ENCODE assay signal across 24 cellular contexts in the genomic region with DNA sequence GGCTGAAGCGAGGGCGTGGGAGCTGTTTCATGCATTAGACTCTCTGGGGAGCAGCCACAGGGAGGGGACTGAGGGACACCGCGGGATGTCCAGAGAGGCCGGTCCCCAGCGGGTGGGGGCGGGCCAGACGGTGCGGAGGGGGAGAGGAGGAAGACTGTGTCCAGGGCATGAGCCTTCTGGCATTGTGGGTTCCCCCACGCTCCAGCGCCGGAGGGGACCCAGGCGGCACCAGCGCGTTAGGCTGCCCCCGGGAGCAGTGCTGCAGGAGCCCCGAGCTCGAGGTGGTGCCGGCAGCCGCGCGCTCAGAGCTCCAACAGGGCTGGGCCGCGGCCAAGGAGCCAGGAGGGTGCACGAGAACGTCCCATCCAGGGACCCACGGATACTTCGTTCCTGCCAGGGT. TPM values are rescaled to one million over a fixed set of nuclear protein-coding genes. Genes with fewer than 3 reads are reported as not detected.
DNase-seq lines count a peak whose midpoint lies in the region; ATAC-seq, FAIRE-seq and TF ChIP-seq lines count a peak whose summit lies in the region.
"Had no signal": no experiment of that assay in that cellular context is flagged by ENCODE, and none has a peak within 500 bp of the region (broad histone marks: within the 10 kb centered on the region; RNA-seq: fewer than 3 reads in every experiment).

No MANE protein-coding gene starts in this region.

- no peak overlapping the region for H2BK20ac ChIP-seq in H9 (ENCODE audit: low read depth, low read length, poor library complexity, severe bottlenecking)

- H2AFZ ChIP-seq in H9 (ENCODE audit: low read length), result no peak overlapping the region

- H3K18ac ChIP-seq in H9 (ENCODE audit: insufficient read length, low read depth, low read length), result no peak overlapping the region

- no peaks in the 10 kb centered on the region for H3K79me2 ChIP-seq in H9 (ENCODE audit: insufficient read depth, low read length)

- intact Hi-C loops in CD4-positive, alpha-beta memory T cell (cut with micrococcal nuclease), result no loop called here

- TF ChIP-seq EP300 in A549 (IDR thresholded peaks at IDR 0.05), result no peak

- H3K9me3 ChIP-seq in A549, result no peaks in the 10 kb centered on the region
- no peaks in the 10 kb centered on the region for H3K9me3 ChIP-seq in H9 (ENCODE audit: control insufficient read depth, low read depth, low read length)
- H3K9me3 ChIP-seq in thoracic aorta, result no peaks in the 10 kb centered on the region
- H3K9me3 ChIP-seq in HAP-1, result no peaks in the 10 kb centered on the region
- H3K9me3 ChIP-seq in CD4-positive, alpha-beta memory T cell (ENCODE audit: control insufficient read depth in 1 of 2, low read length in 2 of 2), result no peaks in the 10 kb centered on the region
- H3K9me3 ChIP-seq: SJCRH30 had no signal

- in situ Hi-C loops in HAP-1 (cut with MboI; ENCODE audit: low sequenced_read_pairs), result no loop called here

- H3K27ac ChIP-seq in A549 (0 out of 6 replicates have a peak overlapping the region, but pooled peaks of 1 of the 2 experiments have one; percentile 31), H9 (ENCODE audit: insufficient read length, low read depth, low read length) (no peak overlapping the region), thoracic aorta (peak overlapping the region in 1 of 2 donors; percentile 33)
- no peak overlapping the region for H3K27ac ChIP-seq in CD4-positive, alpha-beta memory T cell (ENCODE audit: low read depth, low read length)
- H3K27ac ChIP-seq: SJCRH30 had no signal

- TF ChIP-seq POLR2A in A549 (IDR thresholded peaks at IDR 0.05; ENCODE audit: low read length), result no peak

- no peak overlapping the region for H2BK5ac ChIP-seq in H9 (ENCODE audit: insufficient read length, low read length)

- H3K4me1 ChIP-seq in A549 (peaks cover 64% of the 10 kb centered on the region), H9 (ENCODE audit: insufficient read depth, low read length) (no peaks in the 10 kb centered on the region), thoracic aorta (ENCODE audit: control insufficient read depth in 1 of 2, low read depth in 2 of 2) (peaks cover 14 to 76% of the 10 kb centered on the region in 2 donors), HAP-1 (no peaks in the 10 kb centered on the region)
- no peaks in the 10 kb centered on the region for H3K4me1 ChIP-seq in CD4-positive, alpha-beta memory T cell (ENCODE audit: insufficient read depth, low read length)
- H3K4me1 ChIP-seq: SJCRH30 had no signal

- H3K9ac ChIP-seq in H9 (ENCODE audit: extremely low read depth, insufficient read length, low read length), result no peak overlapping the region

- no peak overlapping the region for H3K23ac ChIP-seq in H9 (ENCODE audit: insufficient read length, low read depth, low read length)

- H3K4me1 Mint-ChIP-seq in H9, result peaks cover 3 to 4% of the 10 kb centered on the region in 2 experiments; a peak in 3 of 4 replicates
- no peaks in the 10 kb centered on the region for H3K4me1 Mint-ChIP-seq in neural crest cell
- H3K4me1 Mint-ChIP-seq in CD4-positive, alpha-beta memory T cell, result peaks cover 0 to 1% (median 0%) of the 10 kb centered on the region in 4 donors

- H4K8ac ChIP-seq in H9 (replicated peaks; ENCODE audit: insufficient read length, low read depth, low read length), result no peak overlapping the region

- H3K4ac ChIP-seq in H9 (ENCODE audit: low read depth, low read length), result no peak overlapping the region

- H3K36me3 Mint-ChIP-seq in H9 (ENCODE audit: insufficient read depth in 1 of 3, low read depth in 3 of 3) (no peaks in the 10 kb centered on the region; a peak in 2 of 7 replicates), neural crest cell (ENCODE audit: low read depth) (no peaks in the 10 kb centered on the region)
- H3K36me3 Mint-ChIP-seq in CD4-positive, alpha-beta memory T cell, result no peaks in the 10 kb centered on the region
- H3K36me3 Mint-ChIP-seq: CD4-positive, CD25-positive, alpha-beta regulatory T cell had no signal

- H3K36me3 ChIP-seq in thoracic aorta, result no peaks in the 10 kb centered on the region
- no peaks in the 10 kb centered on the region for H3K36me3 ChIP-seq in HAP-1 (replicated peaks)
- no peaks in the 10 kb centered on the region for H3K36me3 ChIP-seq in CD4-positive, alpha-beta memory T cell (ENCODE audit: insufficient read depth, low read length)
- H3K36me3 ChIP-seq: SJCRH30 had no signal

- no peak overlapping the region for H3K4me3 ChIP-seq in A549
- peak overlapping the region; percentile 39 for H3K4me3 ChIP-seq in thoracic aorta
- H3K4me3 ChIP-seq in HAP-1, result no peak overlapping the region
- H3K4me3 ChIP-seq in CD4-positive, alpha-beta memory T cell (ENCODE audit: low read length in 2 of 2), result no peak overlapping the region
- H3K4me3 ChIP-seq: SJCRH30 had no signal

- H2BK15ac ChIP-seq in H9 (ENCODE audit: low read depth, low read length), result no peak overlapping the region

- 97% methylated on average over 17 of the region's 28 CpGs for WGBS in A549 (ENCODE audit: missing lambda C conversion rate)
- WGBS in H9 (ENCODE audit: extremely low coverage, insufficient read length, low lambda C conversion rate), result no CpG with 5 or more reads among the region's 28 CpGs

- H3K27me3 ChIP-seq in H9 (ENCODE audit: insufficient read depth, low read length) (no peaks in the 10 kb centered on the region), thoracic aorta (replicated peaks; ENCODE audit: insufficient read depth) (no peaks in the 10 kb centered on the region), HAP-1 (ENCODE audit: low read depth) (no peaks in the 10 kb centered on the region)
- H3K27me3 ChIP-seq in CD4-positive, alpha-beta memory T cell (ENCODE audit: insufficient read depth, low read length), result no peaks in the 10 kb centered on the region

- no peak overlapping the region for H2AK5ac ChIP-seq in H9 (ENCODE audit: insufficient read length, low read length)

- no peak for FAIRE-seq in A549 (lab: Jason Lieb, UNC)
- FAIRE-seq: GM19239 had no signal

- H2BK12ac ChIP-seq in H9 (ENCODE audit: insufficient read length, low read depth, low read length), result no peak overlapping the region

- no peak overlapping the region for H3K4me3 Mint-ChIP-seq in H9
- no peak overlapping the region for H3K4me3 Mint-ChIP-seq in neural crest cell
- no peak overlapping the region for H3K4me3 Mint-ChIP-seq in CD4-positive, alpha-beta memory T cell
- H3K4me3 Mint-ChIP-seq: CD4-positive, CD25-positive, alpha-beta regulatory T cell; HFFc6 had no signal

- H4K5ac ChIP-seq in H9 (ENCODE audit: insufficient read length, low read depth, low read length), result no peak overlapping the region

- no peak overlapping the region for H3K4me2 ChIP-seq in A549
- no peak overlapping the region for H3K4me2 ChIP-seq in H9 (ENCODE audit: insufficient read depth, insufficient read length, low read length)

- no peaks in the 10 kb centered on the region for H3K23me2 ChIP-seq in H9 (ENCODE audit: insufficient read length, low read depth, low read length, poor library complexity, severe bottlenecking)

- no peaks in the 10 kb centered on the region for H3K79me1 ChIP-seq in H9 (ENCODE audit: insufficient read depth, low read depth, low read length, poor library complexity, severe bottlenecking)

- H2BK120ac ChIP-seq in H9 (ENCODE audit: low read depth, low read length, poor library complexity, severe bottlenecking), result no peak overlapping the region

- no peak for TF ChIP-seq RAD21 in A549 (conservative IDR thresholded peaks at IDR 0.05 in 1 of 2, IDR thresholded peaks at IDR 0.05 in 1 of 2)

- CTCF ChIA-PET in A549 (lab: Yijun Ruan, JAX), result interaction anchor here (1.1 kb wide), 1 partner anchor 24 kb away, joined by 3 read pairs; no protein-coding TSS in a partner anchor
- CTCF ChIA-PET in CD4-positive, alpha-beta memory T cell (lab: Charles Lee; ENCODE audit: partially characterized antibody), result no interaction called here

- peak; percentile 9 to 12; a peak in 2 of 6 replicates for ATAC-seq in A549
- ATAC-seq in thoracic aorta (ENCODE audit: insufficient number of reproducible peaks, low FRiP score, low read depth), result no peak

- H3K56ac ChIP-seq in H9 (ENCODE audit: insufficient read length, low read depth, low read length), result no peak overlapping the region

- peak overlapping the region in 2 of 3 experiments; percentile 62 to 66; a peak in 4 of 7 replicates for H3K27ac Mint-ChIP-seq in H9
- H3K27ac Mint-ChIP-seq in neural crest cell (ENCODE audit: unreplicated experiment), result peak overlapping the region; percentile 31
- peak overlapping the region in 1 of 7 donors; percentile 31 for H3K27ac Mint-ChIP-seq in CD4-positive, alpha-beta memory T cell
- H3K27ac Mint-ChIP-seq: CD4-positive, CD25-positive, alpha-beta regulatory T cell; HFFc6 had no signal

- H3K14ac ChIP-seq in H9 (ENCODE audit: insufficient read depth, low read length), result no peak overlapping the region

- H3K9me3 Mint-ChIP-seq in H9 (no peaks in the 10 kb centered on the region; a peak in 1 of 5 replicates), neural crest cell (no peaks in the 10 kb centered on the region)
- H3K9me3 Mint-ChIP-seq in CD4-positive, alpha-beta memory T cell, result no peaks in the 10 kb centered on the region

- POLR2A ChIA-PET in A549 (lab: Yijun Ruan, JAX), result no interaction called here
- POLR2A ChIA-PET in CD4-positive, alpha-beta memory T cell (lab: Charles Lee; ENCODE audit: partially characterized antibody), result no interaction called here

- no peaks in the 10 kb centered on the region for H4K20me1 ChIP-seq in H9 (ENCODE audit: control insufficient read depth, insufficient read depth, insufficient read length)

- H4K91ac ChIP-seq in H9 (ENCODE audit: insufficient read length, low read depth, low read length), result no peak overlapping the region

- DNase-seq in A549 (ENCODE audit: low read depth in 1 of 2, low spot score in 1 of 2), result no peak
- DNase-seq in H9, result no peak
- DNase-seq in neural crest cell (ENCODE audit: low read depth, low spot score), result no peak
- DNase-seq in thoracic aorta (ENCODE audit: low spot score), result no peak
- DNase-seq in HAP-1 (ENCODE audit: low spot score in 2 of 2), result no peak
- no peak for DNase-seq in CD4-positive, alpha-beta memory T cell
- DNase-seq in NCI-H2081 treated with DMSO at 0.1 percent for 48 hours (lab: John Stamatoyannopoulos, UW), result no peak
- DNase-seq: CD4-positive, CD25-positive, alpha-beta regulatory T cell; COR-L47; DMS79; HFFc6; KBM-7; NCI-H1092; NCI-H1436; NCI-H187 treated with DMSO at 0.1 percent for 48 hours; NCI-H226; NCI-H510A treated with DMSO at 0.1 percent for 48 hours; NCI-H748 treated with DMSO at 0.1 percent for 48 hours; NK-92 treated with Interleukin-12 subunit alpha and Interleukin-12 subunit beta, amount 100 ng/mL, for 24 hours; SJCRH30 had no signal

- H3T11ph ChIP-seq in H9 (ENCODE audit: low read length), result no peak overlapping the region

- TF ChIP-seq CTCF in A549 (IDR thresholded peaks at IDR 0.05) (no peak), H9 (conservative IDR thresholded peaks at IDR 0.05) (no peak), neural crest cell (conservative IDR thresholded peaks at IDR 0.05) (no peak), thoracic aorta (IDR thresholded peaks at IDR 0.05) (no peak)

- no peaks in the 10 kb centered on the region for H3K27me3 Mint-ChIP-seq in H9 (ENCODE audit: low read depth)
- H3K27me3 Mint-ChIP-seq in neural crest cell (ENCODE audit: low read depth), result peaks cover 2% of the 10 kb centered on the region
- peaks cover 2 to 11% of the 10 kb centered on the region in 2 donors for H3K27me3 Mint-ChIP-seq in CD4-positive, alpha-beta memory T cell

RNA-seq across cellular contexts. Expression of a gene that starts 14.4 kb away (rescaled TPM):
- polyA plus RNA-seq in A549 (2011; rRNA removed) (57.4 and 65.2 TPM in 2 replicates), A549 (2017; fragmentation: RNase III; extraction: RNeasy Plus Mini Kit Qiagen cat#74134 plus additional on column Dnase treatment) (38.8 to 44.9 TPM (median 41.5 TPM) in 3 replicates)
- polyA plus RNA-seq in A549 (2012; cell fraction: cytosol; rRNA removed), result 19.0 and 24.2 TPM in 2 replicates
- 35.1 and 53.0 TPM in 2 replicates for polyA plus RNA-seq in A549 (2012; cell fraction: nucleus; rRNA removed)
- 60.5 and 65.0 TPM in 2 replicates for polyA minus RNA-seq in A549 (2011; rRNA and poly(A)+ RNA removed)
- total RNA-seq in H9 (2021) (2.7 and 2.8 TPM in 2 replicates), neural crest cell (0.12 TPM in 1 of 2 replicates, not detected in the other), thoracic aorta (100 to 1,000 TPM in 1 of 2 donors, 10 to 100 TPM in 1; 91.5 to 144 TPM)
- total RNA-seq in CD4-positive, alpha-beta memory T cell, result not detected
- polyA plus RNA-seq in CD4-positive, alpha-beta memory T cell, result under 1 TPM; 0.20 to 0.38 TPM
- total RNA-seq: A673, H4, HFFc6, SJCRH30 had no signal
- polyA plus RNA-seq: BJ had no signal

Comparison
In these comparisons a context has a peak if more than half of its experiments do, and no peak if none do; other contexts are left out.
1. RNA of a gene that starts 14.4 kb away (total RNA-seq): 91.5 to 144 TPM in thoracic aorta; 2.7 to 2.8 TPM in H9, 0.12 TPM in neural crest cell and not detected in CD4-positive, alpha-beta memory T cell; every median in the first group is over 10 times any median in the second.